Comparison of ENCODE assay signal across 1 cellular context in genomic region chr9:122133263-122133983, GRCh38.
TF ChIP-seq lines count a peak whose summit lies in the region.

No MANE protein-coding gene starts in this region.

TF ChIP-seq in endothelial cell of umbilical vein, 7 proteins besides CTCF, POLR2A, EP300 and RAD21:
- TF ChIP-seq FOS (IDR thresholded peaks at IDR 0.05; ENCODE audit: borderline replicate concordance, insufficient read depth, low read length) (no peak), EZH2 (IDR thresholded peaks at IDR 0.05; ENCODE audit: borderline replicate concordance, low read depth, low read length, severe bottlenecking) (no peak), POLR2AphosphoS5 (IDR thresholded peaks at IDR 0.05; ENCODE audit: insufficient read depth, low read depth, low read length) (peak; percentile 38)
TF ChIP-seq in endothelial cell of umbilical vein: peak in this region for 1.
